ENCODE assay signal across 30 cellular contexts in genomic region chr17:75622771-75623273, GRCh38. TPM values are rescaled to one million over a fixed set of nuclear protein-coding genes. Genes with fewer than 3 reads are reported as not detected.
"Had no signal": no experiment of that assay in that cellular context is flagged by ENCODE, and none has a peak within 500 bp of the region (broad histone marks: within the 10 kb centered on the region; RNA-seq: fewer than 3 reads in every experiment).

No MANE protein-coding gene starts in this region.

- H3K27ac Mint-ChIP-seq: activated CD8-positive, alpha-beta memory T cell treated with anti-CD3 and anti-CD28 coated beads, Interleukin-2, amount 10 ng/mL, durations not matched to agents 7 days and 5 days; T-helper 1 cell treated with Interleukin-12 subunit alpha and Interleukin-12 subunit beta and Interleukin-4 antibody, amounts not matched to agents 30 μg/mL and 1 μg/mL, for 36 hours; WTC11 had no signal

- ATAC-seq: activated CD8-positive, alpha-beta memory T cell treated with anti-CD3 and anti-CD28 coated beads, Interleukin-2, amount 10 ng/mL, durations not matched to agents 7 days and 5 days; SK-N-SH treated with all-trans-retinoic acid at 6 μM for 48 hours; WTC11 had no signal

- H3K27ac ChIP-seq: adrenal gland, breast epithelium, KMS-11, SJSA1 had no signal

- H3K36me3 Mint-ChIP-seq: activated CD8-positive, alpha-beta memory T cell treated with anti-CD3 and anti-CD28 coated beads, Interleukin-2, amount 10 ng/mL, durations not matched to agents 7 days and 5 days; activated naive CD8-positive, alpha-beta T cell; IgD-negative memory B cell; WTC11 had no signal

- H3K27me3 Mint-ChIP-seq: activated CD8-positive, alpha-beta memory T cell treated with anti-CD3 and anti-CD28 coated beads, Interleukin-2, amount 10 ng/mL, durations not matched to agents 7 days and 5 days; activated naive CD8-positive, alpha-beta T cell; activated T-cell treated with anti-CD3 and anti-CD28 coated beads, Interleukin-2, amount 50 U/mL, for 24 hours; IgD-negative memory B cell had no signal

- H3K4me2 ChIP-seq: KMS-11 had no signal

- H3K9me3 ChIP-seq: adrenal gland, breast epithelium, Peyer's patch, SJSA1 had no signal

- H3K4me1 Mint-ChIP-seq: activated CD8-positive, alpha-beta memory T cell treated with anti-CD3 and anti-CD28 coated beads, Interleukin-2, amount 10 ng/mL, durations not matched to agents 7 days and 5 days; WTC11 had no signal

- H3K4me3 Mint-ChIP-seq: activated CD8-positive, alpha-beta memory T cell treated with anti-CD3 and anti-CD28 coated beads, Interleukin-2, amount 10 ng/mL, durations not matched to agents 7 days and 5 days; activated naive CD8-positive, alpha-beta T cell; activated T-cell treated with anti-CD3 and anti-CD28 coated beads, Interleukin-2, amount 50 U/mL, for 24 hours; activated T-helper 1 cell treated with anti-CD3 and anti-CD28 coated beads, Interleukin-12 subunit alpha, Interleukin-12 subunit beta, Interleukin-2, Interleukin-4 antibody, amounts not matched to agents 30 ng/mL and 10 ng/mL and 1 ng/mL, durations not matched to agents 14 hours and 24 hours and 36 hours; T-helper 1 cell treated with Interleukin-12 subunit alpha and Interleukin-12 subunit beta and Interleukin-4 antibody, amounts not matched to agents 30 μg/mL and 1 μg/mL, for 36 hours; WTC11 had no signal

- DNase-seq: activated CD4-positive, alpha-beta T cell treated with anti-CD3 and anti-CD28 coated beads for 48 hours; activated CD4-positive, alpha-beta T cell treated with anti-CD3 and anti-CD28 coated beads, Interleukin-2, amount 50 U/mL, for 4 hours; activated CD4-positive, CD25-positive, alpha-beta regulatory T cell treated with anti-CD3 and anti-CD28 coated beads, Interleukin-2, amount 50 U/mL, for 72 hours; activated CD8-positive, alpha-beta memory T cell treated with anti-CD3 and anti-CD28 coated beads, Interleukin-2, amount 10 ng/mL, durations not matched to agents 7 days and 5 days; activated effector memory CD4-positive, alpha-beta T cell treated with Interleukin-2 at 50 U/mL for 16 hours; activated naive CD4-positive, alpha-beta T cell treated with Interleukin-2 at 50 U/mL for 16 hours; activated T-cell treated with anti-CD3 and anti-CD28 coated beads, Interleukin-2, amount 50 U/mL, for 24 hours; anterior cingulate cortex; caudate nucleus; NCI-H1092 treated with DMSO at 0.1 percent for 48 hours; NCI-H1417 treated with DMSO at 0.1 percent for 48 hours; NCI-H1694; NCI-H2029; NCI-H510A treated with DMSO at 0.1 percent for 48 hours; NCI-H69; NK-92 treated with Interleukin-12 subunit alpha and Interleukin-12 subunit beta, amount 100 ng/mL, for 24 hours; Peyer's patch; SHP77; SW 1271; T-helper 9 cell had no signal

- H3K9me3 Mint-ChIP-seq: activated T-cell treated with anti-CD3 and anti-CD28 coated beads, Interleukin-2, amount 50 U/mL, for 24 hours; activated T-helper 1 cell treated with anti-CD3 and anti-CD28 coated beads, Interleukin-12 subunit alpha, Interleukin-12 subunit beta, Interleukin-2, Interleukin-4 antibody, amounts not matched to agents 30 ng/mL and 10 ng/mL and 1 ng/mL, durations not matched to agents 14 hours and 24 hours and 36 hours; IgD-negative memory B cell; T-helper 1 cell treated with Interleukin-12 subunit alpha and Interleukin-12 subunit beta and Interleukin-4 antibody, amounts not matched to agents 30 μg/mL and 1 μg/mL, for 36 hours; WTC11 had no signal

- H3K4me1 ChIP-seq: adrenal gland, breast epithelium, SJSA1 had no signal

- H3K27me3 ChIP-seq: adrenal gland, breast epithelium, Peyer's patch had no signal

- H3K9ac ChIP-seq: KMS-11 had no signal

- H3K4me3 ChIP-seq: adrenal gland, breast epithelium, Peyer's patch, SJSA1 had no signal

RNA-seq across cellular contexts. Expression of gene SMIM5, which starts 10.4 kb away (rescaled TPM):
- total RNA-seq: activated T-helper 1 cell treated with anti-CD3 and anti-CD28 coated beads, Interleukin-12 subunit alpha, Interleukin-12 subunit beta, Interleukin-2, Interleukin-4 antibody, amounts not matched to agents 30 ng/mL and 10 ng/mL and 1 ng/mL, durations not matched to agents 14 hours and 24 hours and 36 hours; WTC11 had no signal
